26 cellular contexts compared by ENCODE assay signal in genomic region chr16:74071996-74072559, GRCh38.
"Had no signal": no experiment of that assay in that cellular context is flagged by ENCODE, and none has a peak within 500 bp of the region (broad histone marks: within the 10 kb centered on the region; RNA-seq: fewer than 3 reads in every experiment).

No MANE protein-coding gene starts in this region.

- H3K9ac ChIP-seq: parathyroid adenoma had no signal

- H3K9me3 ChIP-seq: body of pancreas, psoas muscle, testis, transverse colon had no signal

- H3K36me3 ChIP-seq: cardiac muscle cell, right atrium auricular region, transverse colon had no signal

- H3K4me3 ChIP-seq: body of pancreas, cardiac muscle cell, coronary artery, dorsolateral prefrontal cortex, psoas muscle, right atrium auricular region, testis, transverse colon had no signal

- H3K27ac ChIP-seq: body of pancreas, cardiac muscle cell, coronary artery, dorsolateral prefrontal cortex, parathyroid adenoma, psoas muscle, right atrium auricular region, testis, transverse colon, VCaP had no signal

- DNase-seq: activated CD4-positive, alpha-beta T cell treated with anti-CD3 and anti-CD28 coated beads for 4 hours; activated CD4-positive, alpha-beta T cell treated with anti-CD3 and anti-CD28 coated beads, Interleukin-2, amount 50 U/mL, for 4 hours; activated naive CD4-positive, alpha-beta T cell treated with Interleukin-2 at 50 U/mL for 16 hours; activated T-cell treated with anti-CD3 and anti-CD28 coated beads for 4 hours; activated T-cell treated with anti-CD3 and anti-CD28 coated beads, Interleukin-2, amount 50 U/mL, for 72 hours; body of pancreas; cerebellar nuclear complex; dorsolateral prefrontal cortex; effector memory CD4-positive, alpha-beta T cell; kidney; left colon; naive B cell; nephron progenitor cell; psoas muscle; stimulated activated CD4-positive, alpha-beta T cell treated with anti-CD3 and anti-CD28 coated beads, Interleukin-15, amount 100 ng/mL, for 24 hours; stimulated activated CD4-positive, alpha-beta T cell treated with anti-CD3 and anti-CD28 coated beads, Interleukin-2, amount 100 ng/mL, for 24 hours; stimulated activated naive B cell treated with anti-CD40 and anti-IgM and Interleukin-4, amounts not matched to agents 10 μg/mL and 1 μg/mL and 100 μg/mL, for 72 hours; SW 1271; T-helper 9 cell; testis; transverse colon had no signal

- H3K27me3 ChIP-seq: body of pancreas, cardiac muscle cell, right atrium auricular region, testis, transverse colon had no signal

- H2AFZ ChIP-seq: parathyroid adenoma had no signal

- H3K4me1 ChIP-seq: body of pancreas, parathyroid adenoma, psoas muscle, right atrium auricular region, testis, transverse colon had no signal

- ATAC-seq: activated T-cell treated with anti-CD3 and anti-CD28 coated beads, Interleukin-2, amount 50 U/mL, for 72 hours; body of pancreas; left colon; psoas muscle; stimulated activated naive B cell treated with anti-CD40 and anti-IgM and Interleukin-4, amounts not matched to agents 10 μg/mL and 1 μg/mL and 100 μg/mL, for 72 hours had no signal
